In genomic region chr22:38870791-38871359, GRCh38 we compare ENCODE assay signal across 8 cellular contexts. TPM values are rescaled to one million over a fixed set of nuclear protein-coding genes. Genes with fewer than 3 reads are reported as not detected.
DNase-seq lines count a peak whose midpoint lies in the region; ATAC-seq and TF ChIP-seq lines count a peak whose summit lies in the region.

No MANE protein-coding gene starts in this region.

- peak overlapping the region; percentile 94 for H3K4me3 Mint-ChIP-seq in activated T-cell treated with anti-CD3 and anti-CD28 coated beads, Interleukin-2, amount 50 U/mL, for 4 hours
- peak overlapping the region; percentile 90 for H3K4me3 Mint-ChIP-seq in memory B cell

- H3K36me3 ChIP-seq in body of pancreas (replicated peaks in 1 of 2; ENCODE audit: insufficient read depth in 1 of 2, low read depth in 2 of 2) (peaks cover 0 to 2% of the 10 kb centered on the region in 2 donors), upper lobe of left lung (peaks cover 5 to 36% (median 17%) of the 10 kb centered on the region in 4 donors)

- H3K4me1 ChIP-seq in body of pancreas (peaks cover 37% of the 10 kb centered on the region), upper lobe of left lung (peaks cover 32 to 40% (median 37%) of the 10 kb centered on the region in 4 donors)

- peaks cover 57% of the 10 kb centered on the region for H3K4me1 Mint-ChIP-seq in activated T-cell treated with anti-CD3 and anti-CD28 coated beads, Interleukin-2, amount 50 U/mL, for 4 hours (ENCODE audit: low read depth)
- peaks cover 29% of the 10 kb centered on the region for H3K4me1 Mint-ChIP-seq in memory B cell

- ATAC-seq in activated T-cell treated with anti-CD3 and anti-CD28 coated beads, Interleukin-2, amount 50 U/mL, for 4 hours, result no peak
- no peak for ATAC-seq in body of pancreas
- ATAC-seq in memory B cell (ENCODE audit: low read depth), result no peak
- ATAC-seq in upper lobe of left lung (ENCODE audit: low FRiP score in 2 of 2), result no peak
- no peak for ATAC-seq in HG02610 (IDR thresholded peaks at IDR 0.05; ENCODE audit: unreplicated experiment)

- intact Hi-C loops in body of pancreas (cut with DNase I), result no loop called here

- TF ChIP-seq CTCF in body of pancreas (IDR thresholded peaks at IDR 0.05) (no peak), upper lobe of left lung (IDR thresholded peaks at IDR 0.05) (no peak), GM20000 (IDR thresholded peaks at IDR 0.05; ENCODE audit: extremely low read depth, missing control alignments) (no peak)

- H3K4me3 ChIP-seq in body of pancreas (no peak overlapping the region), upper lobe of left lung (peak overlapping the region; percentile 75 to 95 (median 80))

- WGBS in body of pancreas, 2 donors, result 18 to 25% methylated on average over 2 of the region's 2 CpGs
- WGBS in upper lobe of left lung, 2 donors, result 19 to 28% methylated on average over 2 of the region's 2 CpGs

- H3K9me3 ChIP-seq in body of pancreas (no peaks in the 10 kb centered on the region), upper lobe of left lung (no peaks in the 10 kb centered on the region)

- no peak for DNase-seq in activated T-cell treated with anti-CD3 and anti-CD28 coated beads, Interleukin-2, amount 50 U/mL, for 4 hours
- DNase-seq in activated T-cell treated with anti-CD3 and anti-CD28 coated beads for 4 hours (no peak), body of pancreas (no peak), memory B cell (ENCODE audit: low spot score in 2 of 2) (no peak), upper lobe of left lung (no peak), GM20000 (ENCODE audit: low spot score) (no peak), C1 segment of cervical spinal cord (lab: John Stamatoyannopoulos, UW) (no peak)

- H3K27me3 ChIP-seq in body of pancreas, result no peaks in the 10 kb centered on the region
- no peaks in the 10 kb centered on the region for H3K27me3 ChIP-seq in upper lobe of left lung

- peaks cover 12% of the 10 kb centered on the region for H3K36me3 Mint-ChIP-seq in activated T-cell treated with anti-CD3 and anti-CD28 coated beads, Interleukin-2, amount 50 U/mL, for 4 hours (ENCODE audit: insufficient read depth)
- peaks cover 2% of the 10 kb centered on the region for H3K36me3 Mint-ChIP-seq in memory B cell

- H3K27ac Mint-ChIP-seq in memory B cell, result peak overlapping the region; percentile 74

- peak overlapping the region; percentile 61 to 92 (median 83) for H3K27ac ChIP-seq in body of pancreas
- H3K27ac ChIP-seq in upper lobe of left lung, result peak overlapping the region; percentile 88 to 99 (median 95)

- no peaks in the 10 kb centered on the region for H3K27me3 Mint-ChIP-seq in activated T-cell treated with anti-CD3 and anti-CD28 coated beads, Interleukin-2, amount 50 U/mL, for 4 hours (ENCODE audit: low read depth)
- peaks cover 10% of the 10 kb centered on the region for H3K27me3 Mint-ChIP-seq in memory B cell

- TF ChIP-seq POLR2A in body of pancreas (IDR thresholded peaks at IDR 0.05) (no peak), upper lobe of left lung (IDR thresholded peaks at IDR 0.05) (no peak)

- H3K9me3 Mint-ChIP-seq in activated T-cell treated with anti-CD3 and anti-CD28 coated beads, Interleukin-2, amount 50 U/mL, for 4 hours, result no peaks in the 10 kb centered on the region
- no peaks in the 10 kb centered on the region for H3K9me3 Mint-ChIP-seq in memory B cell

- no peak for TF ChIP-seq EP300 in upper lobe of left lung (IDR thresholded peaks at IDR 0.05)

RNA-seq across cellular contexts. Expression of gene CBX6, which starts 1.1 kb away (rescaled TPM):
- 100 to 1,000 TPM; 192 to 225 (median 207) TPM for total RNA-seq in activated T-cell treated with anti-CD3 and anti-CD28 coated beads, Interleukin-2, amount 50 U/mL, for 4 hours
- total RNA-seq in body of pancreas (10 to 100 TPM; 32.7 to 45.2 TPM), upper lobe of left lung (10 to 100 TPM; 30.4 to 74.9 (median 45.4) TPM)

RNA-seq across cellular contexts. Expression of gene NPTXR, which starts 27.0 kb away (rescaled TPM):
- 1 to 10 TPM; 2.0 to 2.5 (median 2.2) TPM for total RNA-seq in activated T-cell treated with anti-CD3 and anti-CD28 coated beads, Interleukin-2, amount 50 U/mL, for 4 hours
- total RNA-seq in body of pancreas, result 10 to 100 TPM in 1 of 2 donors, 1 to 10 TPM in 1; 6.0 to 10.5 TPM
- total RNA-seq in upper lobe of left lung, result 1 to 10 TPM in 5 of 6 donors, not detected in 1; 1.4 to 6.6 (median 3.0) TPM

Comparison
In these comparisons a context has a peak if more than half of its experiments do, and no peak if none do; other contexts are left out.
1. H3K4me3 ChIP-seq: peak in upper lobe of left lung (4 of 4); none in body of pancreas (0 of 2).